11 cellular contexts compared by ENCODE assay signal in the genomic region with DNA sequence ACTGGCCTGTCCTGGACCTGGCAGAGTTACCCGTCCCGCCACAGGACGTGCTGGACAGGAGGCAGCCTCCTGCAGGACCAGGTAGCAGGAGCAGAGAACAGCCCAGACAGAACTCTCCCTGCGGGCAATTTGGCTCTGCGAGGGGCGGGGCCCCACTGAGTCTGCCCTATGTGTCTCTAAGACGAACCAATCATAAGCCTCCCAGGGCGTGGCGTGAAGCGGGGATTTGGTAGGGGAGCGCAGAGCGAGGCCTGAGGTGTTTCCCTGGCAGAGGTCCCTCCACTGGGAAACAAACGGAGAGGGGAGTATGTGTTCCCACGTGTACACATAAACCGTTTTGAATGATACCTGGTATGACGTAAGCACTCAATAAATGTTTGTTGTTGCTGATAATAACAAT. TPM values are rescaled to one million over a fixed set of nuclear protein-coding genes. Genes with fewer than 3 reads are reported as not detected.
DNase-seq lines count a peak whose midpoint lies in the region; ATAC-seq, FAIRE-seq and TF ChIP-seq lines count a peak whose summit lies in the region.
"Had no signal": no experiment of that assay in that cellular context is flagged by ENCODE, and none has a peak within 500 bp of the region (broad histone marks: within the 10 kb centered on the region; RNA-seq: fewer than 3 reads in every experiment).

No MANE protein-coding gene starts in this region.

- 52 to 68% methylated on average over 16 of the region's 16 CpGs for WGBS in pancreas, 2 donors

- no peaks in the 10 kb centered on the region for H3K27me3 Mint-ChIP-seq in astrocyte (ENCODE audit: low read depth, unreplicated experiment)

- H3K9me3 Mint-ChIP-seq in astrocyte (ENCODE audit: unreplicated experiment): no peaks in the 10 kb centered on the region
- H3K9me3 Mint-ChIP-seq: nephron progenitor cell had no signal

- ATAC-seq in pancreas (peak; percentile 9 to 83 (median 54)), GM21360 (IDR thresholded peaks at IDR 0.05; ENCODE audit: unreplicated experiment) (no peak), GM18907 (IDR thresholded peaks at IDR 0.05; ENCODE audit: unreplicated experiment) (no peak)

- no peak overlapping the region for H3K4me3 Mint-ChIP-seq in astrocyte (ENCODE audit: unreplicated experiment)
- H3K4me3 Mint-ChIP-seq: nephron progenitor cell had no signal

- peak overlapping the region; percentile 38 for H3K27ac Mint-ChIP-seq in astrocyte (ENCODE audit: unreplicated experiment)
- H3K27ac Mint-ChIP-seq: nephron progenitor cell had no signal

- H4K20me1 ChIP-seq in Loucy (ENCODE audit: insufficient read depth, low read length, poor library complexity, severe bottlenecking) (no peaks in the 10 kb centered on the region), astrocyte (ENCODE audit: insufficient read depth, low read length) (peaks cover 3% of the 10 kb centered on the region)

- H3K9ac ChIP-seq in Loucy (ENCODE audit: low read depth, low read length, poor library complexity, severe bottlenecking) (peak overlapping the region; percentile 97), astrocyte (ENCODE audit: low read length) (no peak overlapping the region)

- H3K79me2 ChIP-seq in Loucy (ENCODE audit: insufficient read depth, low read length) (peaks cover 91% of the 10 kb centered on the region), astrocyte (ENCODE audit: insufficient read depth, low read length) (no peaks in the 10 kb centered on the region)

- no peaks in the 10 kb centered on the region for H3K27me3 ChIP-seq in Loucy (ENCODE audit: insufficient read depth, low read length, poor library complexity, severe bottlenecking)
- no peaks in the 10 kb centered on the region for H3K27me3 ChIP-seq in astrocyte (ENCODE audit: insufficient read depth, low read length)
- H3K27me3 ChIP-seq in pancreas: no peaks in the 10 kb centered on the region

- H3K4me2 ChIP-seq in Loucy (ENCODE audit: low read depth, low read length, poor library complexity, severe bottlenecking): peak overlapping the region; percentile 94
- no peak overlapping the region for H3K4me2 ChIP-seq in astrocyte (ENCODE audit: low read length)
- H3K4me2 ChIP-seq: PC-9 had no signal

- H3K36me3 ChIP-seq in Loucy (ENCODE audit: insufficient read depth, low read length) (no peaks in the 10 kb centered on the region), astrocyte (ENCODE audit: insufficient read depth, low read length) (no peaks in the 10 kb centered on the region), pancreas (no peaks in the 10 kb centered on the region)

- DNase-seq in Daoy (ENCODE audit: low read depth) (peak; percentile 39), astrocyte (ENCODE audit: low read depth) (no peak), pancreas (peak in 4 of 6 donors; percentile 45 to 80 (median 74)), urothelium cell line (ENCODE audit: low spot score) (no peak)
- DNase-seq: nephron progenitor cell, PC-9 had no signal

- TF ChIP-seq CTCF in Loucy (conservative IDR thresholded peaks at IDR 0.05; ENCODE audit: low read length) (no peak), astrocyte (IDR thresholded peaks at IDR 0.05; ENCODE audit: insufficient read depth, low read depth, low read length) (no peak), pancreas (IDR thresholded peaks at IDR 0.05) (no peak)

- H2AFZ ChIP-seq in Loucy (ENCODE audit: low read length) (no peak overlapping the region), astrocyte (ENCODE audit: low read depth, low read length) (no peak overlapping the region)
- H2AFZ ChIP-seq: PC-9 had no signal

- no peaks in the 10 kb centered on the region for H3K9me3 ChIP-seq in Loucy (ENCODE audit: insufficient read depth, low read depth, low read length)
- no peaks in the 10 kb centered on the region for H3K9me3 ChIP-seq in astrocyte (ENCODE audit: insufficient read depth, low read depth, low read length)
- H3K9me3 ChIP-seq in pancreas: no peaks in the 10 kb centered on the region

- FAIRE-seq in astrocyte (lab: Jason Lieb, UNC): no peak
- FAIRE-seq in pancreas (lab: Jason Lieb, UNC): no peak
- FAIRE-seq in urothelium cell line (lab: Jason Lieb, UNC): no peak
- FAIRE-seq: colon, islet of Langerhans had no signal

- H3F3A ChIP-seq in Loucy (ENCODE audit: low read depth): peaks cover 20% of the 10 kb centered on the region

- H3K9me2 ChIP-seq in Loucy (replicated peaks; ENCODE audit: low read depth, low read length): no peaks in the 10 kb centered on the region

- H3K4me1 ChIP-seq in Loucy (ENCODE audit: insufficient read depth, low read length, poor library complexity, severe bottlenecking) (peaks cover 95% of the 10 kb centered on the region), astrocyte (ENCODE audit: insufficient read depth, low read length) (peaks cover 56% of the 10 kb centered on the region), pancreas (peaks cover 0 to 34% (median 0%) of the 10 kb centered on the region in 3 donors)

- no peak overlapping the region for H3K27ac ChIP-seq in astrocyte (ENCODE audit: low read depth, low read length)
- no peak overlapping the region for H3K27ac ChIP-seq in pancreas

- peaks cover 6% of the 10 kb centered on the region for H3K36me3 Mint-ChIP-seq in astrocyte (ENCODE audit: low read depth, unreplicated experiment)

- intact Hi-C loops in pancreas (cut with DNase I): no loop called here

- H3K4me1 Mint-ChIP-seq in astrocyte (ENCODE audit: low read depth, unreplicated experiment): peaks cover 63% of the 10 kb centered on the region

- peak overlapping the region; percentile 96 for H3K4me3 ChIP-seq in Loucy (ENCODE audit: low read length, poor library complexity, severe bottlenecking)
- no peak overlapping the region for H3K4me3 ChIP-seq in astrocyte (ENCODE audit: insufficient read depth, low read depth, low read length)
- H3K4me3 ChIP-seq in pancreas: no peak overlapping the region
- H3K4me3 ChIP-seq: PC-9 had no signal

RNA-seq across cellular contexts. Expression of gene CD82, which starts 7.4 kb away (rescaled TPM):
- total RNA-seq in Daoy (2014; rRNA removed; shearing (Covaris generic)): 42.7 and 48.5 TPM in 2 replicates
- 74.5 and 90.6 TPM in 2 replicates for total RNA-seq in astrocyte
- 10 to 100 TPM; 26.5 to 45.6 (median 32.5) TPM for total RNA-seq in pancreas
- polyA plus RNA-seq in pancreas: 10 to 100 TPM; 29.1 to 64.6 TPM

Comparison
In these comparisons a context has a peak if more than half of its experiments do, and no peak if none do; other contexts are left out.
1. DNase-seq: peak in Daoy (single experiment) and pancreas (4 of 6); none in astrocyte (single experiment) and urothelium cell line (single experiment).
2. ATAC-seq: peak in pancreas (4 of 4); none in GM21360 (single experiment) and GM18907 (single experiment).